Comparison of ENCODE assay signal across 8 cellular contexts in the genomic region with DNA sequence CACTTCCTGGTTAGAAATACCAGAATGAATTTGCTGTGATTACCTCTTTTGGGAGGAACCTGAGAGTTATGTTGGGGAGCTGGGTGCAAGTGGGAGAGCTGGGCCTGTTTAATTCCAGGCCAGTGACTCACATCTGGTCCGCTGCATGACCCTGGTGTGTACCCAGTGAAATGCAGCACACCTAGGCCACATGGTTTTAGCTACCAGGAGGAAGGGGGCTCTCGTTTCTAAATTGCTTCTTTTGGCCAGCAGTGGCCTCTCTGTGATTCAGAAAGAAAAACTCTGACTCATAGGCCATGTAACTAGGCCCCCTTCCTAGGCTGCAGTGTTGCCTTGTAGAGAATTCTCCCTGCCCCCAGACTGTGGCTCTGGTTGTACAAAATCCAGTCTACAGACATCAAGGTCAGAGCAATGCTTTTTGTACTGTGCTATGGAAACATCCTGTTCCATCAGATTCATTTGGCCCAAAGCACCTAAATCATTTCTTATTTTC. TPM values are rescaled to one million over a fixed set of nuclear protein-coding genes. Genes with fewer than 3 reads are reported as not detected.
A peak's percentile ranks its signal among the peaks of the same experiment; 100 is the strongest.
DNase-seq lines count a peak whose midpoint lies in the region; ATAC-seq and TF ChIP-seq lines count a peak whose summit lies in the region.

No MANE protein-coding gene starts in this region.

- intact Hi-C loops in Calu3 (cut with micrococcal nuclease; ENCODE audit: unreplicated experiment) = loop anchor here (5.0 kb wide), 1 partner anchor 68 kb away; a partner anchor contains a TSS

- no peaks in the 10 kb centered on the region for H3K9me3 Mint-ChIP-seq in Calu3 (ENCODE audit: low read depth, unreplicated experiment)
- no peaks in the 10 kb centered on the region for H3K9me3 Mint-ChIP-seq in activated T-cell treated with anti-CD3 and anti-CD28 coated beads, Interleukin-2, amount 50 U/mL, for 4 hours

- H3K27me3 ChIP-seq in parathyroid adenoma (ENCODE audit: control insufficient read depth, insufficient read depth, low read length) = no peaks in the 10 kb centered on the region

- peak overlapping the region; percentile 5 for H3K4me2 ChIP-seq in parathyroid adenoma (ENCODE audit: low read length)

- no peaks in the 10 kb centered on the region for H3K36me3 ChIP-seq in parathyroid adenoma (ENCODE audit: control insufficient read depth, insufficient read depth, low read length)

- H3K4me3 Mint-ChIP-seq in Calu3 (ENCODE audit: low read depth, unreplicated experiment) = peak overlapping the region; percentile 56
- peak overlapping the region; percentile 98 for H3K4me3 Mint-ChIP-seq in activated T-cell treated with anti-CD3 and anti-CD28 coated beads, Interleukin-2, amount 50 U/mL, for 4 hours

- peak; percentile 53 for ATAC-seq in GM19395 (IDR thresholded peaks at IDR 0.05; ENCODE audit: unreplicated experiment)
- peak; percentile 80 to 85 for ATAC-seq in activated T-cell treated with anti-CD3 and anti-CD28 coated beads, Interleukin-2, amount 50 U/mL, for 4 hours

- no peak overlapping the region for H3K9ac ChIP-seq in parathyroid adenoma

- no TSS peak for BruUV-seq in Calu3 (replicated peaks; lab: Mats Ljungman, UMichigan)

- H2AFZ ChIP-seq in parathyroid adenoma = peak overlapping the region; percentile 36

- peak overlapping the region; percentile 99 for H3K27ac Mint-ChIP-seq in Calu3 (ENCODE audit: unreplicated experiment)

- H3K27me3 Mint-ChIP-seq in Calu3 (ENCODE audit: unreplicated experiment) = no peaks in the 10 kb centered on the region
- H3K27me3 Mint-ChIP-seq in activated T-cell treated with anti-CD3 and anti-CD28 coated beads, Interleukin-2, amount 50 U/mL, for 4 hours (ENCODE audit: low read depth) = no peaks in the 10 kb centered on the region

- H3K27ac ChIP-seq in parathyroid adenoma = peak overlapping the region; percentile 92

- peaks cover 43% of the 10 kb centered on the region for H3K4me1 ChIP-seq in parathyroid adenoma

- peak; percentile 25; the same call in 1 of the 2 replicates for TF ChIP-seq EP300 in Ishikawa (IDR thresholded peaks at IDR 0.05; ENCODE audit: borderline replicate concordance)

- peak; percentile 79 for DNase-seq in Calu3
- DNase-seq in activated T-cell treated with anti-CD3 and anti-CD28 coated beads, Interleukin-2, amount 50 U/mL, for 4 hours = peak; percentile 41
- peak; percentile 86 for DNase-seq in fibroblast of villous mesenchyme (ENCODE audit: low read depth)
- no peak for DNase-seq in cortex of kidney (lab: John Stamatoyannopoulos, UW)
- DNase-seq in GM19238 (ENCODE audit: insufficient read length, low spot score) = no peak

- H3K36me3 Mint-ChIP-seq in Calu3 (ENCODE audit: insufficient read depth, unreplicated experiment) = peaks cover 32% of the 10 kb centered on the region
- peaks cover 8% of the 10 kb centered on the region for H3K36me3 Mint-ChIP-seq in activated T-cell treated with anti-CD3 and anti-CD28 coated beads, Interleukin-2, amount 50 U/mL, for 4 hours (ENCODE audit: insufficient read depth)

- TF ChIP-seq CTCF in Calu3 (IDR thresholded peaks at IDR 0.05; ENCODE audit: unreplicated experiment) = no peak
- peak; percentile 21 for TF ChIP-seq CTCF in fibroblast of villous mesenchyme (IDR thresholded peaks at IDR 0.05; ENCODE audit: insufficient read depth, low read depth, low read length)
- peak; percentile 10 for TF ChIP-seq CTCF in parathyroid adenoma (IDR thresholded peaks at IDR 0.05)

- CTCF ChIA-PET in Calu3 (lab: Charles Lee) = interaction anchor here (0.6 to 2.0 kb wide), 4 partner anchors 14 to 558 kb away, joined by 3 to 12 read pairs (median 4); no protein-coding TSS in a partner anchor

- H3K4me3 ChIP-seq in fibroblast of villous mesenchyme (ENCODE audit: low read depth, low read length) (no peak overlapping the region), parathyroid adenoma (ENCODE audit: low read depth, low read length) (no peak overlapping the region)

- no peaks in the 10 kb centered on the region for H3K9me3 ChIP-seq in parathyroid adenoma (ENCODE audit: control insufficient read depth, low read length)

- no peak for TF ChIP-seq RAD21 in Ishikawa (IDR thresholded peaks at IDR 0.05; ENCODE audit: low read depth)

- H3K79me2 ChIP-seq in parathyroid adenoma = peaks cover 8% of the 10 kb centered on the region

- H3K4me1 Mint-ChIP-seq in Calu3 (ENCODE audit: low read depth, unreplicated experiment) = peaks cover 80% of the 10 kb centered on the region
- H3K4me1 Mint-ChIP-seq in activated T-cell treated with anti-CD3 and anti-CD28 coated beads, Interleukin-2, amount 50 U/mL, for 4 hours (ENCODE audit: low read depth) = peaks cover 95% of the 10 kb centered on the region

TF ChIP-seq in Ishikawa, 13 proteins besides CTCF, POLR2A, EP300 and RAD21:
- TF ChIP-seq TEAD4 (IDR thresholded peaks at IDR 0.05) (peak; percentile 61), TAF1 (IDR thresholded peaks at IDR 0.05; ENCODE audit: low read depth) (no peak), FOXM1 (IDR thresholded peaks at IDR 0.05; ENCODE audit: borderline replicate concordance, low read depth) (no peak), TCF12 (IDR thresholded peaks at IDR 0.05; ENCODE audit: low read depth) (no peak), YY1 (IDR thresholded peaks at IDR 0.05; ENCODE audit: low read depth) (no peak), ZBTB7A (IDR thresholded peaks at IDR 0.05; ENCODE audit: low read depth) (no peak), EGR1 (IDR thresholded peaks at IDR 0.05) (no peak), CEBPB (IDR thresholded peaks at IDR 0.05) (no peak)
- TF ChIP-seq, protein P1, sequence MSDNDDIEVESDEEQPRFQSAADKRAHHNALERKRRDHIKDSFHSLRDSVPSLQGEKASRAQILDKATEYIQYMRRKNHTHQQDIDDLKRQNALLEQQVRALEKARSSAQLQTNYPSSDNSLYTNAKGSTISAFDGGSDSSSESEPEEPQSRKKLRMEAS (IDR thresholded peaks at IDR 0.05) = peak; percentile 74
- TF ChIP-seq, protein P2, sequence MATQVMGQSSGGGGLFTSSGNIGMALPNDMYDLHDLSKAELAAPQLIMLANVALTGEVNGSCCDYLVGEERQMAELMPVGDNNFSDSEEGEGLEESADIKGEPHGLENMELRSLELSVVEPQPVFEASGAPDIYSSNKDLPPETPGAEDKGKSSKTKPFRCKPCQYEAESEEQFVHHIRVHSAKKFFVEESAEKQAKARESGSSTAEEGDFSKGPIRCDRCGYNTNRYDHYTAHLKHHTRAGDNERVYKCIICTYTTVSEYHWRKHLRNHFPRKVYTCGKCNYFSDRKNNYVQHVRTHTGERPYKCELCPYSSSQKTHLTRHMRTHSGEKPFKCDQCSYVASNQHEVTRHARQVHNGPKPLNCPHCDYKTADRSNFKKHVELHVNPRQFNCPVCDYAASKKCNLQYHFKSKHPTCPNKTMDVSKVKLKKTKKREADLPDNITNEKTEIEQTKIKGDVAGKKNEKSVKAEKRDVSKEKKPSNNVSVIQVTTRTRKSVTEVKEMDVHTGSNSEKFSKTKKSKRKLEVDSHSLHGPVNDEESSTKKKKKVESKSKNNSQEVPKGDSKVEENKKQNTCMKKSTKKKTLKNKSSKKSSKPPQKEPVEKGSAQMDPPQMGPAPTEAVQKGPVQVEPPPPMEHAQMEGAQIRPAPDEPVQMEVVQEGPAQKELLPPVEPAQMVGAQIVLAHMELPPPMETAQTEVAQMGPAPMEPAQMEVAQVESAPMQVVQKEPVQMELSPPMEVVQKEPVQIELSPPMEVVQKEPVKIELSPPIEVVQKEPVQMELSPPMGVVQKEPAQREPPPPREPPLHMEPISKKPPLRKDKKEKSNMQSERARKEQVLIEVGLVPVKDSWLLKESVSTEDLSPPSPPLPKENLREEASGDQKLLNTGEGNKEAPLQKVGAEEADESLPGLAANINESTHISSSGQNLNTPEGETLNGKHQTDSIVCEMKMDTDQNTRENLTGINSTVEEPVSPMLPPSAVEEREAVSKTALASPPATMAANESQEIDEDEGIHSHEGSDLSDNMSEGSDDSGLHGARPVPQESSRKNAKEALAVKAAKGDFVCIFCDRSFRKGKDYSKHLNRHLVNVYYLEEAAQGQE (IDR thresholded peaks at IDR 0.05; ENCODE audit: low read depth) = no peak
- TF ChIP-seq, protein P3, sequence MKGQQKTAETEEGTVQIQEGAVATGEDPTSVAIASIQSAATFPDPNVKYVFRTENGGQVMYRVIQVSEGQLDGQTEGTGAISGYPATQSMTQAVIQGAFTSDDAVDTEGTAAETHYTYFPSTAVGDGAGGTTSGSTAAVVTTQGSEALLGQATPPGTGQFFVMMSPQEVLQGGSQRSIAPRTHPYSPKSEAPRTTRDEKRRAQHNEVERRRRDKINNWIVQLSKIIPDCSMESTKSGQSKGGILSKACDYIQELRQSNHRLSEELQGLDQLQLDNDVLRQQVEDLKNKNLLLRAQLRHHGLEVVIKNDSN (IDR thresholded peaks at IDR 0.05) = peak; percentile 46; the same call in 1 of the 2 replicates
TF ChIP-seq in Ishikawa: peak in this region for 3.

RNA-seq across cellular contexts. Expression of a gene that starts 6.7 kb away (rescaled TPM):
- total RNA-seq in Calu3 (2022) (45.6 and 63.1 TPM in 2 replicates), fibroblast of villous mesenchyme (7.7 and 19.0 TPM in 2 replicates)
- 10 to 100 TPM; 58.6 to 72.0 (median 65.9) TPM for total RNA-seq in activated T-cell treated with anti-CD3 and anti-CD28 coated beads, Interleukin-2, amount 50 U/mL, for 4 hours

RNA-seq across cellular contexts. Expression of a gene that starts 28.0 kb away (rescaled TPM):
- total RNA-seq in Calu3 (2022) (3.1 and 3.2 TPM in 2 replicates), fibroblast of villous mesenchyme (0.32 TPM in 1 of 2 replicates, not detected in the other)
- total RNA-seq in activated T-cell treated with anti-CD3 and anti-CD28 coated beads, Interleukin-2, amount 50 U/mL, for 4 hours = 1 to 10 TPM; 6.2 to 8.1 (median 7.6) TPM

RNA-seq across cellular contexts. Expression of a gene that starts 40.2 kb away (rescaled TPM):
- total RNA-seq in Calu3 (2022) = 29.0 and 34.6 TPM in 2 replicates
- total RNA-seq in activated T-cell treated with anti-CD3 and anti-CD28 coated beads, Interleukin-2, amount 50 U/mL, for 4 hours = 10 to 100 TPM; 69.3 to 75.5 (median 73.1) TPM
- total RNA-seq in fibroblast of villous mesenchyme = 22.5 and 31.9 TPM in 2 replicates

RNA-seq across cellular contexts. Expression of a gene that starts 40.4 kb away (rescaled TPM):
- total RNA-seq in Calu3 (2022) (0.29 and 0.66 TPM in 2 replicates), fibroblast of villous mesenchyme (0.32 and 0.43 TPM in 2 replicates)
- under 1 TPM; 0.14 to 0.40 (median 0.34) TPM for total RNA-seq in activated T-cell treated with anti-CD3 and anti-CD28 coated beads, Interleukin-2, amount 50 U/mL, for 4 hours

RNA-seq across cellular contexts. Expression of a gene that starts 56.5 kb away (rescaled TPM):
- 4.4 and 6.1 TPM in 2 replicates for total RNA-seq in Calu3 (2022)
- 1 to 10 TPM; 1.4 to 3.1 (median 2.0) TPM for total RNA-seq in activated T-cell treated with anti-CD3 and anti-CD28 coated beads, Interleukin-2, amount 50 U/mL, for 4 hours
- 124 and 211 TPM in 2 replicates for total RNA-seq in fibroblast of villous mesenchyme

Comparison
In these comparisons a context has a peak if more than half of its experiments do, and no peak if none do; other contexts are left out.
1. DNase-seq: peak in Calu3 (single experiment), activated T-cell treated with anti-CD3 and anti-CD28 coated beads, Interleukin-2, amount 50 U/mL, for 4 hours (single experiment) and fibroblast of villous mesenchyme (single experiment); none in cortex of kidney (single experiment) and GM19238 (single experiment).